Comparison of ENCODE assay signal across 8 cellular contexts in the genomic region with DNA sequence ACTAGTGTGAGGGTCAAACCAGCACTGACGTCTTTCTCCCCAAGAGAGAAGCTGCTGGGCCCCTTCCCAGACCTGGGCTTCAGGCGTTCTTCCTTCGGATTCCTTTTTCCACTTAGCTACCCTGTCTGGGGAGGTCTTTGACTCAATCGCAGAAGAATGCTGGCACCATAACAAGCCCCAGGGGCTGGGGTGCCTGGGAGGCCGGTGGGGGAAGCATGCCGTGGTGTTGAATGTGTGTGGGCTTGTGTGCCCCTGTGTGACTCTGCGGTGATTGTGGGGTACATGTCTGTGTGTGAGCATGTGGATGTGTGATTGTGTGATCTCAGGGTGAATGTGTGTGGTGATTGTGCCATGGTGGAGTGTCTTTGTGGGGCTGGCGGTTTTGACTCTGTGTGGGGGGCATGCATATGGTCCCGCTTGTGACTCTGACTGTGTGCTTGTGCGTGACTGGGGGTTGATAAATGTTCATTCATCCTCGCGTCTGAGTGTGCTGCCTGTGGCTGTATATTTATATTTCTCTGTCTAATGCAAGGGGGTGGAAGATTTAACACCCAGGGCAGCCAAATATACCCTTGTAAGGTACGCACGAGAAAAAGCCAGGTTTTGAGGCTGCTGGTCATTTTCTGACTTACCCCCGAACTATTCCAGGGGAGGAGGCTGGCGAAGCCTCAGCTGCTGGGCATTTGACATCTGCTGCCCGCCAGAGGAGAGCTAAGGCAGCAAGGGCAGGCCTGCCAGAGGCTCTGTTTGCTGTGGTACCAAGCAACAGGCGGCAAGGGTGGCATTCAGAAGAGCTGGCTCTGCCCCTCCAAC. TPM values are rescaled to one million over a fixed set of nuclear protein-coding genes. Genes with fewer than 3 reads are reported as not detected.
DNase-seq lines count a peak whose midpoint lies in the region; ATAC-seq and TF ChIP-seq lines count a peak whose summit lies in the region.

No MANE protein-coding gene starts in this region.

- H3K27ac ChIP-seq in colonic mucosa = peak overlapping the region; percentile 69
- H3K27ac ChIP-seq in urinary bladder (ENCODE audit: low read depth) = peak overlapping the region; percentile 27

- no peaks in the 10 kb centered on the region for H3K27me3 ChIP-seq in colonic mucosa

- 39% methylated on average over 18 of the region's 18 CpGs for WGBS in urinary bladder

- H3K4me1 ChIP-seq in colonic mucosa (peaks cover 9% of the 10 kb centered on the region), urinary bladder (ENCODE audit: insufficient read depth) (no peaks in the 10 kb centered on the region)

- H3K9me3 Mint-ChIP-seq in stimulated activated naive CD8-positive, alpha-beta T cell treated with anti-CD3 and anti-CD28 coated beads, Interleukin-15, Interleukin-2, amounts not matched to agents 100 ng/mL and 50 ng/mL, for 24 hours = no peaks in the 10 kb centered on the region
- H3K9me3 Mint-ChIP-seq in memory B cell = no peaks in the 10 kb centered on the region

- H3K4me3 ChIP-seq in colonic mucosa (no peak overlapping the region), urinary bladder (ENCODE audit: low read depth, low read length) (peak overlapping the region; percentile 71)

- intact Hi-C loops in colonic mucosa (cut with DNase I) = loop anchor here (10.0 kb wide), 1 partner anchor 161 kb away; no protein-coding TSS in a partner anchor

- no peak for TF ChIP-seq CTCF in colonic mucosa (IDR thresholded peaks at IDR 0.05)

- no peak overlapping the region for H3K27ac Mint-ChIP-seq in stimulated activated naive CD8-positive, alpha-beta T cell treated with anti-CD3 and anti-CD28 coated beads, Interleukin-15, Interleukin-2, amounts not matched to agents 100 ng/mL and 50 ng/mL, for 24 hours
- H3K27ac Mint-ChIP-seq in memory B cell = no peak overlapping the region

- H3K4me1 Mint-ChIP-seq in stimulated activated naive CD8-positive, alpha-beta T cell treated with anti-CD3 and anti-CD28 coated beads, Interleukin-15, Interleukin-2, amounts not matched to agents 100 ng/mL and 50 ng/mL, for 24 hours (ENCODE audit: low read depth) = peaks cover 11% of the 10 kb centered on the region
- peaks cover 9% of the 10 kb centered on the region for H3K4me1 Mint-ChIP-seq in memory B cell

- H3K27me3 Mint-ChIP-seq in stimulated activated naive CD8-positive, alpha-beta T cell treated with anti-CD3 and anti-CD28 coated beads, Interleukin-15, Interleukin-2, amounts not matched to agents 100 ng/mL and 50 ng/mL, for 24 hours = peaks cover 40% of the 10 kb centered on the region
- H3K27me3 Mint-ChIP-seq in memory B cell = peaks cover 19% of the 10 kb centered on the region

- peak overlapping the region; percentile 1 for H3K4me3 Mint-ChIP-seq in stimulated activated naive CD8-positive, alpha-beta T cell treated with anti-CD3 and anti-CD28 coated beads, Interleukin-15, Interleukin-2, amounts not matched to agents 100 ng/mL and 50 ng/mL, for 24 hours
- peak overlapping the region; percentile 67 for H3K4me3 Mint-ChIP-seq in memory B cell

- H3K9me3 ChIP-seq in colonic mucosa = no peaks in the 10 kb centered on the region

- H3K36me3 Mint-ChIP-seq in stimulated activated naive CD8-positive, alpha-beta T cell treated with anti-CD3 and anti-CD28 coated beads, Interleukin-15, Interleukin-2, amounts not matched to agents 100 ng/mL and 50 ng/mL, for 24 hours (ENCODE audit: low read depth) = no peaks in the 10 kb centered on the region
- H3K36me3 Mint-ChIP-seq in memory B cell = no peaks in the 10 kb centered on the region

- H3K9ac ChIP-seq in colonic mucosa (ENCODE audit: low read depth in 2 of 2, low read length in 2 of 2) = peak overlapping the region; percentile 48 to 74

- no peak for DNase-seq in stimulated activated naive CD8-positive, alpha-beta T cell treated with anti-CD3 and anti-CD28 coated beads, Interleukin-15, Interleukin-2, amounts not matched to agents 100 U/mL and 50 U/mL, for 24 hours
- no peak for DNase-seq in colonic mucosa
- no peak for DNase-seq in memory B cell (ENCODE audit: low spot score in 2 of 2)
- no peak for DNase-seq in NCI-H146 (lab: John Stamatoyannopoulos, UW)

- ATAC-seq in stimulated activated naive CD8-positive, alpha-beta T cell treated with anti-CD3 and anti-CD28 coated beads, Interleukin-15, Interleukin-2, amounts not matched to agents 100 U/mL and 50 U/mL, for 24 hours = no peak
- ATAC-seq in memory B cell (ENCODE audit: low read depth) (no peak), HG03439 (IDR thresholded peaks at IDR 0.05; ENCODE audit: unreplicated experiment) (no peak), GM21447 (IDR thresholded peaks at IDR 0.05; ENCODE audit: unreplicated experiment) (no peak)

- no peaks in the 10 kb centered on the region for H3K36me3 ChIP-seq in colonic mucosa
- H3K36me3 ChIP-seq in urinary bladder (ENCODE audit: insufficient read depth) = no peaks in the 10 kb centered on the region

RNA-seq across cellular contexts. Expression of a gene that starts 1.1 kb away (rescaled TPM):
- total RNA-seq in colonic mucosa (10 to 100 TPM in 1 of 2 donors, 1 to 10 TPM in 1; 6.6 to 10.6 TPM), urinary bladder (22.4 TPM)
- 13.3 TPM for polyA plus RNA-seq in urinary bladder

RNA-seq across cellular contexts. Expression of a gene that starts 52.7 kb away (rescaled TPM):
- total RNA-seq in colonic mucosa (100 to 1,000 TPM; 155 to 171 TPM), urinary bladder (151 TPM)
- polyA plus RNA-seq in urinary bladder = 82.6 TPM

RNA-seq across cellular contexts. Expression of a gene that starts 53.3 kb away (rescaled TPM):
- total RNA-seq in colonic mucosa (10 to 100 TPM; 42.4 to 45.7 TPM), urinary bladder (37.4 TPM)
- 33.9 TPM for polyA plus RNA-seq in urinary bladder
